22 cellular contexts compared by ENCODE assay signal in the genomic region with DNA sequence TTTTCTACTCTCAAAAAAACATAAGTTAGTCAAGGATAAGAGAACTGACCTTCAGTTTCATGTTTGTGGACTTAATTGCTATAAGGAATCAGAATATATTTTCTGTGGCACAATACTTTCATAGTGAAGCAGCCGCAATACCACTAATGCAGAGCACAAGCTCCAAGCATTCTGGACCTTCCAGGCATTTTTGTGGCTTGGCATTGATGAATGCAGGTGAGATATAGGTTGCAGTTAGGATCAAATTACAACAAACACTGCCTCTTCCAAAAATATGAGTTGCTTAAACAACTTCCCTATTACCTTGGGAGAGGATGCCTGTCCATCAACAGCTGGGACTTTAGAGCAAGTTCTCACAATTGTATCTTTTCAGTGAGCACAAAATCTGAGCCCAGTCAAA.
"Had no signal": no experiment of that assay in that cellular context is flagged by ENCODE, and none has a peak within 500 bp of the region (broad histone marks: within the 10 kb centered on the region; RNA-seq: fewer than 3 reads in every experiment).

No MANE protein-coding gene starts in this region.

- H3K4me1 ChIP-seq: sigmoid colon, testis had no signal

- ATAC-seq: activated CD8-positive, alpha-beta memory T cell treated with anti-CD3 and anti-CD28 coated beads, Interleukin-2, amount 10 ng/mL, durations not matched to agents 7 days and 5 days; left lobe of liver; stimulated activated effector memory CD8-positive, alpha-beta T cell treated with anti-CD3 and anti-CD28 coated beads, Interleukin-12 subunit alpha, Interleukin-12 subunit beta, amount 100 ng/mL, for 72 hours had no signal

- H2AFZ ChIP-seq: hepatocyte had no signal

- H3K27me3 Mint-ChIP-seq: activated B cell treated with CpG ODN at 0.5 μM for 24 hours; activated CD4-positive, alpha-beta memory T cell treated with anti-CD3 and anti-CD28 coated beads for 36 hours; activated CD8-positive, alpha-beta memory T cell treated with anti-CD3 and anti-CD28 coated beads, Interleukin-2, amount 10 ng/mL, durations not matched to agents 7 days and 5 days had no signal

- H3K4me3 ChIP-seq: esophagus muscularis mucosa, hepatocyte, sigmoid colon, testis had no signal

- H3K79me2 ChIP-seq: hepatocyte had no signal

- H3K36me3 ChIP-seq: brain microvascular endothelial cell, esophagus muscularis mucosa, sigmoid colon had no signal

- H3K9me3 ChIP-seq: esophagus muscularis mucosa, sigmoid colon, testis had no signal

- H3K36me3 Mint-ChIP-seq: activated CD4-positive, alpha-beta memory T cell treated with anti-CD3 and anti-CD28 coated beads for 36 hours; activated CD8-positive, alpha-beta memory T cell treated with anti-CD3 and anti-CD28 coated beads, Interleukin-2, amount 10 ng/mL, durations not matched to agents 7 days and 5 days; stimulated activated effector memory CD8-positive, alpha-beta T cell treated with anti-CD3 and anti-CD28 coated beads, Interleukin-12 subunit alpha, Interleukin-12 subunit beta, amount 100 ng/mL, for 72 hours; type B pancreatic cell had no signal

- H3K4me3 Mint-ChIP-seq: activated B cell treated with CpG ODN at 0.5 μM for 24 hours; activated CD4-positive, alpha-beta memory T cell treated with anti-CD3 and anti-CD28 coated beads for 36 hours; activated CD8-positive, alpha-beta memory T cell treated with anti-CD3 and anti-CD28 coated beads, Interleukin-2, amount 10 ng/mL, durations not matched to agents 7 days and 5 days; activated naive CD4-positive, alpha-beta T cell treated with anti-CD3 and anti-CD28 coated beads for 36 hours; nephron progenitor cell; stimulated activated effector memory CD8-positive, alpha-beta T cell treated with anti-CD3 and anti-CD28 coated beads, Interleukin-12 subunit alpha, Interleukin-12 subunit beta, amount 100 ng/mL, for 72 hours; type B pancreatic cell had no signal

- H3K27ac ChIP-seq: brain microvascular endothelial cell, esophagus muscularis mucosa, hepatocyte, sigmoid colon, testis had no signal

- H3K4me2 ChIP-seq: hepatocyte had no signal

- H3K27me3 ChIP-seq: brain microvascular endothelial cell, esophagus muscularis mucosa, hepatocyte, sigmoid colon, testis had no signal

- H3K4me1 Mint-ChIP-seq: activated B cell treated with CpG ODN at 0.5 μM for 24 hours; activated CD8-positive, alpha-beta memory T cell treated with anti-CD3 and anti-CD28 coated beads, Interleukin-2, amount 10 ng/mL, durations not matched to agents 7 days and 5 days; stimulated activated effector memory CD8-positive, alpha-beta T cell treated with anti-CD3 and anti-CD28 coated beads, Interleukin-12 subunit alpha, Interleukin-12 subunit beta, amount 100 ng/mL, for 72 hours had no signal

- H3K9me3 Mint-ChIP-seq: activated B cell treated with CpG ODN at 0.5 μM for 24 hours; activated CD4-positive, alpha-beta memory T cell treated with anti-CD3 and anti-CD28 coated beads for 36 hours; activated naive CD4-positive, alpha-beta T cell treated with anti-CD3 and anti-CD28 coated beads for 36 hours; activated T-helper 2 cell treated with anti-CD3 and anti-CD28 coated beads, Interferon-gamma antibody, Interleukin-2, Interleukin-4, amounts not matched to agents 10 μg/mL and 5 μg/mL and 100 μg/mL, durations not matched to agents 14 hours and 24 hours and 36 hours; nephron progenitor cell; type B pancreatic cell had no signal

- DNase-seq: activated B cell treated with CpG ODN at 0.5 μM for 24 hours; activated CD4-positive, alpha-beta memory T cell treated with anti-CD3 and anti-CD28 coated beads for 36 hours; activated CD4-positive, alpha-beta T cell treated with anti-CD3 and anti-CD28 coated beads for 4 hours; activated CD8-positive, alpha-beta memory T cell treated with anti-CD3 and anti-CD28 coated beads, Interleukin-2, amount 10 ng/mL, durations not matched to agents 7 days and 5 days; activated naive CD4-positive, alpha-beta T cell treated with anti-CD3 and anti-CD28 coated beads for 36 hours; activated T-cell treated with anti-CD3 and anti-CD28 coated beads, Interleukin-2, amount 50 U/mL, for 1 hour; brain microvascular endothelial cell; cerebellar nuclear complex; cortex of kidney; effector CD4-positive, alpha-beta T cell; islet precursor cell; nephron progenitor cell; nucleus accumbens; sigmoid colon; stimulated activated CD4-positive, alpha-beta T cell treated with anti-CD3 and anti-CD28 coated beads, Interleukin-4, amount 100 ng/mL, for 24 hours; testis had no signal

- H3K27ac Mint-ChIP-seq: activated B cell treated with CpG ODN at 0.5 μM for 24 hours; activated CD4-positive, alpha-beta memory T cell treated with anti-CD3 and anti-CD28 coated beads for 36 hours; activated CD8-positive, alpha-beta memory T cell treated with anti-CD3 and anti-CD28 coated beads, Interleukin-2, amount 10 ng/mL, durations not matched to agents 7 days and 5 days; activated naive CD4-positive, alpha-beta T cell treated with anti-CD3 and anti-CD28 coated beads for 36 hours; activated T-helper 2 cell treated with anti-CD3 and anti-CD28 coated beads, Interferon-gamma antibody, Interleukin-2, Interleukin-4, amounts not matched to agents 10 μg/mL and 5 μg/mL and 100 μg/mL, durations not matched to agents 14 hours and 24 hours and 36 hours; stimulated activated effector memory CD8-positive, alpha-beta T cell treated with anti-CD3 and anti-CD28 coated beads, Interleukin-12 subunit alpha, Interleukin-12 subunit beta, amount 100 ng/mL, for 72 hours; type B pancreatic cell had no signal
